8 cellular contexts compared by ENCODE assay signal in the genomic region with DNA sequence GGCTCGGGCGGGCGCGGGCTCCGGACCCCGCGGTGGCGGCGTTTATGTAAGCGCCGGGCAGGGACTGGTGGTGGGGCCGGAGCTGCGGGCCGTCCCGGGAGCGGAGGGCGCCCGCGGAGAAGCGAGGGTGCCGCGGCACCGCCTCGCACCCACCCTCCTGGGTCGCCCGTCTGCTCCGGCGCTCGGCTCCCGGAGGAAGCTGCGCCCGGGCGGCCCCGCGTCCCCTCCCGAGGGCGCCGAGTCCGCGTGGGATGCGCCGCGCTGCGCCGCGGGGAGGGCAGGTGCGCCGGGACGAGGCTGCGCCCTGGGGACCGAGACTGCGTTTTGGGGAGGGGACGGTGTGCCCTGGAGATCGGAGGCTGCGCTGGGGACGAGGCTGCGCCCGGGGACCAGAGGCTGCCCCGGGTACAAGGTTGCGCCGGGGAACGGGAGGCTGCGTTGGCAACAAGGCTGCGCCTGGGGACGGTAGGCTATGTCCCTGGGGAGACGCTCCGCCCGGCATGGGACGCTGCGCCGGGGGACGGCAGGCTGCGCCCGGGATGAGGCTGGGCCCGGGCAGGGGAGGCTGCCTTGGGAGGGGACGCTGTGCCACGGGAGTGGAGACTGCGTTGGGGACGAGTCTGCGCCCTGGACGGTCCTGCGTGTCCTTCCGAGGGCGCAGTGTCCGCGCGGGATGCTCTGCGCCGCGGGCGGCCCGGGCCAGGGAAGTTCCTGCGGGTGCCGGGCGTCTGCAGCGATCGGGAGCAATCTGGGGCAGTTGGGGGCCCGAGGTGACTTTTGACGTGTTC. TPM values are rescaled to one million over a fixed set of nuclear protein-coding genes. Genes with fewer than 3 reads are reported as not detected.
A peak's percentile ranks its signal among the peaks of the same experiment; 100 is the strongest.
DNase-seq lines count a peak whose midpoint lies in the region; ATAC-seq and TF ChIP-seq lines count a peak whose summit lies in the region.

No MANE protein-coding gene starts in this region.

- H3K4me1 Mint-ChIP-seq in activated CD8-positive, alpha-beta memory T cell treated with anti-CD3 and anti-CD28 coated beads, Interleukin-2, amount 10 ng/mL, durations not matched to agents 7 days and 5 days, result peaks cover 48% of the 10 kb centered on the region

- H3K9me2 ChIP-seq in neural cell (ENCODE audit: insufficient read depth, low read length), result no peaks in the 10 kb centered on the region

- ATAC-seq in activated CD8-positive, alpha-beta memory T cell treated with anti-CD3 and anti-CD28 coated beads, Interleukin-2, amount 10 ng/mL, durations not matched to agents 7 days and 5 days, result peak; percentile 7
- ATAC-seq in HG03097 (IDR thresholded peaks at IDR 0.05; ENCODE audit: low FRiP score, unreplicated experiment), result no peak

- peaks cover 9% of the 10 kb centered on the region for H3K27me3 Mint-ChIP-seq in activated CD8-positive, alpha-beta memory T cell treated with anti-CD3 and anti-CD28 coated beads, Interleukin-2, amount 10 ng/mL, durations not matched to agents 7 days and 5 days

- peak; percentile 59 for DNase-seq in NCI-H82 (lab: John Stamatoyannopoulos, UW)
- no peak for DNase-seq in NCI-H82 treated with DMSO at 0.1 percent for 48 hours (lab: John Stamatoyannopoulos, UW; ENCODE audit: unreplicated experiment)
- no peak for DNase-seq in activated CD8-positive, alpha-beta memory T cell treated with anti-CD3 and anti-CD28 coated beads, Interleukin-2, amount 10 ng/mL, durations not matched to agents 7 days and 5 days
- DNase-seq in fibroblast of pulmonary artery (ENCODE audit: low read depth), result peak; percentile 15
- no peak for DNase-seq in DMS79 treated with DMSO at 0.1 percent for 48 hours (lab: John Stamatoyannopoulos, UW)

- peaks cover 3% of the 10 kb centered on the region for H3K36me3 Mint-ChIP-seq in activated CD8-positive, alpha-beta memory T cell treated with anti-CD3 and anti-CD28 coated beads, Interleukin-2, amount 10 ng/mL, durations not matched to agents 7 days and 5 days

- no peaks in the 10 kb centered on the region for H3K9me3 Mint-ChIP-seq in activated CD8-positive, alpha-beta memory T cell treated with anti-CD3 and anti-CD28 coated beads, Interleukin-2, amount 10 ng/mL, durations not matched to agents 7 days and 5 days (ENCODE audit: low read depth)

- CTCF ChIA-PET in activated CD8-positive, alpha-beta memory T cell treated with anti-CD3 and anti-CD28 coated beads, Interleukin-2, amount 10 ng/mL, durations not matched to agents 7 days and 5 days (lab: Charles Lee), result interaction anchor here (1.2 to 9.0 kb wide), 6 partner anchors 11 to 125 kb away, joined by 5 to 69 read pairs (median 6); no protein-coding TSS in a partner anchor

- peak overlapping the region; percentile 69 for H3K4me3 ChIP-seq in fibroblast of pulmonary artery (replicated peaks; ENCODE audit: low read depth, low read length)
- H3K4me3 ChIP-seq in neural cell (ENCODE audit: low read length), result peak overlapping the region; percentile 95

- H3K36me3 ChIP-seq in neural cell (ENCODE audit: insufficient read depth, low read length), result no peaks in the 10 kb centered on the region

- TF ChIP-seq EP300 in Ishikawa (IDR thresholded peaks at IDR 0.05; ENCODE audit: borderline replicate concordance) (no peak), neural cell (conservative IDR thresholded peaks at IDR 0.05; ENCODE audit: poor library complexity, severe bottlenecking) (no peak)

- peak overlapping the region; percentile 33 for H3K4me2 ChIP-seq in neural cell (ENCODE audit: low read length)

- no peaks in the 10 kb centered on the region for H3K79me2 ChIP-seq in neural cell (replicated peaks; ENCODE audit: insufficient read depth, low read length)

- no peaks in the 10 kb centered on the region for H3F3A ChIP-seq in neural cell (ENCODE audit: insufficient read depth, low read length, poor library complexity, severe bottlenecking)

- TF ChIP-seq CTCF in fibroblast of pulmonary artery (IDR thresholded peaks at IDR 0.05; ENCODE audit: low read length, missing control alignments) (no peak), neural cell (IDR thresholded peaks at IDR 0.05; ENCODE audit: poor library complexity, severe bottlenecking) (peak; percentile 14)

- H2AFZ ChIP-seq in neural cell (ENCODE audit: low read depth, low read length), result no peak overlapping the region

- peak overlapping the region; percentile 76 for H3K4me3 Mint-ChIP-seq in activated CD8-positive, alpha-beta memory T cell treated with anti-CD3 and anti-CD28 coated beads, Interleukin-2, amount 10 ng/mL, durations not matched to agents 7 days and 5 days

- H3K27ac ChIP-seq in neural cell (ENCODE audit: low read length), result peak overlapping the region; percentile 42

- no peaks in the 10 kb centered on the region for H4K20me1 ChIP-seq in neural cell (ENCODE audit: insufficient read depth)

- no peaks in the 10 kb centered on the region for H3K9me3 ChIP-seq in neural cell (ENCODE audit: low read length)

- peak overlapping the region; percentile 67 for H3K9ac ChIP-seq in neural cell (ENCODE audit: low read length)

- TF ChIP-seq RAD21 in Ishikawa (IDR thresholded peaks at IDR 0.05; ENCODE audit: low read depth) (no peak), neural cell (conservative IDR thresholded peaks at IDR 0.05) (no peak)

- peaks cover 13% of the 10 kb centered on the region for H3K27me3 ChIP-seq in neural cell (ENCODE audit: insufficient read depth, low read depth, low read length)

- no peak overlapping the region for H3K27ac Mint-ChIP-seq in activated CD8-positive, alpha-beta memory T cell treated with anti-CD3 and anti-CD28 coated beads, Interleukin-2, amount 10 ng/mL, durations not matched to agents 7 days and 5 days

TF ChIP-seq in Ishikawa, 13 proteins besides CTCF, POLR2A, EP300 and RAD21 (continues in another document):
- TF ChIP-seq REST (IDR thresholded peaks at IDR 0.05; ENCODE audit: low read depth) (no peak), EGR1 (IDR thresholded peaks at IDR 0.05) (no peak), TEAD4 (IDR thresholded peaks at IDR 0.05) (0 out of 2 replicates have a peak, but pooled peaks have one; percentile 31)
- TF ChIP-seq, protein P1, sequence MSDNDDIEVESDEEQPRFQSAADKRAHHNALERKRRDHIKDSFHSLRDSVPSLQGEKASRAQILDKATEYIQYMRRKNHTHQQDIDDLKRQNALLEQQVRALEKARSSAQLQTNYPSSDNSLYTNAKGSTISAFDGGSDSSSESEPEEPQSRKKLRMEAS (IDR thresholded peaks at IDR 0.05), result peak; percentile 61

TF ChIP-seq in neural cell, 6 proteins besides CTCF, POLR2A, EP300 and RAD21:
- peak; percentile 48 for TF ChIP-seq MXI1 (conservative IDR thresholded peaks at IDR 0.05; ENCODE audit: poor library complexity, severe bottlenecking)
- TF ChIP-seq POLR2AphosphoS5 (IDR thresholded peaks at IDR 0.05), result no peak
TF ChIP-seq in neural cell: peak in this region for 1.

RNA-seq across cellular contexts. Expression of gene ADARB1, which starts 0.6 kb away (rescaled TPM):
- 10 to 100 TPM; 29.4 to 38.3 TPM for total RNA-seq in activated CD8-positive, alpha-beta memory T cell treated with anti-CD3 and anti-CD28 coated beads, Interleukin-2, amount 10 ng/mL, durations not matched to agents 7 days and 5 days
- 8.9 and 12.0 TPM in 2 replicates for polyA plus RNA-seq in neural cell
- polyA minus RNA-seq in neural cell, result 19.2 and 22.1 TPM in 2 replicates

Comparison
In these comparisons a context has a peak if more than half of its experiments do, and no peak if none do; other contexts are left out.
1. DNase-seq: peak in NCI-H82 (single experiment) and fibroblast of pulmonary artery (single experiment); none in NCI-H82 treated with DMSO at 0.1 percent for 48 hours (single experiment), activated CD8-positive, alpha-beta memory T cell treated with anti-CD3 and anti-CD28 coated beads, Interleukin-2, amount 10 ng/mL, durations not matched to agents 7 days and 5 days (single experiment) and DMS79 treated with DMSO at 0.1 percent for 48 hours (single experiment).